In genomic region chr11:68347345-68347744, GRCh38 we compare ENCODE assay signal across 13 cellular contexts.
"Had no signal": no experiment of that assay in that cellular context is flagged by ENCODE, and none has a peak within 500 bp of the region (broad histone marks: within the 10 kb centered on the region; RNA-seq: fewer than 3 reads in every experiment).

No MANE protein-coding gene starts in this region.

- H3K9me3 ChIP-seq: ascending aorta had no signal

- H3K27ac ChIP-seq: foreskin keratinocyte, SK-N-MC had no signal

- H3K36me3 Mint-ChIP-seq: T-cell had no signal

- H3K27me3 Mint-ChIP-seq: activated B cell treated with CpG ODN at 0.5 μM for 24 hours; stimulated activated naive CD8-positive, alpha-beta T cell treated with anti-CD3 and anti-CD28 coated beads, Interleukin-15, Interleukin-2, amounts not matched to agents 100 ng/mL and 50 ng/mL, for 24 hours; T-cell had no signal

- H3K4me3 Mint-ChIP-seq: activated T-cell treated with anti-CD3 and anti-CD28 coated beads, Interleukin-2, amount 50 U/mL, for 72 hours; stimulated activated naive CD8-positive, alpha-beta T cell treated with anti-CD3 and anti-CD28 coated beads, Interleukin-15, Interleukin-2, amounts not matched to agents 100 ng/mL and 50 ng/mL, for 24 hours; T-cell had no signal

- H3K27ac Mint-ChIP-seq: activated T-cell treated with anti-CD3 and anti-CD28 coated beads, Interleukin-2, amount 50 U/mL, for 72 hours; stimulated activated naive CD8-positive, alpha-beta T cell treated with anti-CD3 and anti-CD28 coated beads, Interleukin-15, Interleukin-2, amounts not matched to agents 100 ng/mL and 50 ng/mL, for 24 hours; T-cell had no signal

- ATAC-seq: activated T-cell treated with anti-CD3 and anti-CD28 coated beads, Interleukin-2, amount 50 U/mL, for 72 hours; foreskin keratinocyte; sciatic nerve; T-cell had no signal

- DNase-seq: activated B cell treated with CpG ODN at 0.5 μM for 24 hours; activated CD4-positive, alpha-beta T cell treated with anti-CD3 and anti-CD28 coated beads, Interleukin-2, amount 50 U/mL, for 48 hours; activated CD8-positive, alpha-beta memory T cell treated with anti-CD3 and anti-CD28 coated beads, Interleukin-2, amount 50 U/mL, for 4 hours; activated T-cell treated with anti-CD3 and anti-CD28 coated beads, Interleukin-2, amount 50 U/mL, for 72 hours; foreskin keratinocyte; heart left ventricle; stimulated activated CD4-positive, alpha-beta T cell treated with anti-CD3 and anti-CD28 coated beads, Interleukin-2, amount 100 ng/mL, for 24 hours; T-cell; T1000 had no signal

- H3K9me3 Mint-ChIP-seq: activated B cell treated with CpG ODN at 0.5 μM for 24 hours; activated T-cell treated with anti-CD3 and anti-CD28 coated beads, Interleukin-2, amount 50 U/mL, for 72 hours; stimulated activated naive CD8-positive, alpha-beta T cell treated with anti-CD3 and anti-CD28 coated beads, Interleukin-15, Interleukin-2, amounts not matched to agents 100 ng/mL and 50 ng/mL, for 24 hours had no signal

- H3K4me3 ChIP-seq: heart left ventricle, SK-N-MC had no signal

- H3K27me3 ChIP-seq: ascending aorta, foreskin keratinocyte, heart left ventricle had no signal
